In the genomic region with DNA sequence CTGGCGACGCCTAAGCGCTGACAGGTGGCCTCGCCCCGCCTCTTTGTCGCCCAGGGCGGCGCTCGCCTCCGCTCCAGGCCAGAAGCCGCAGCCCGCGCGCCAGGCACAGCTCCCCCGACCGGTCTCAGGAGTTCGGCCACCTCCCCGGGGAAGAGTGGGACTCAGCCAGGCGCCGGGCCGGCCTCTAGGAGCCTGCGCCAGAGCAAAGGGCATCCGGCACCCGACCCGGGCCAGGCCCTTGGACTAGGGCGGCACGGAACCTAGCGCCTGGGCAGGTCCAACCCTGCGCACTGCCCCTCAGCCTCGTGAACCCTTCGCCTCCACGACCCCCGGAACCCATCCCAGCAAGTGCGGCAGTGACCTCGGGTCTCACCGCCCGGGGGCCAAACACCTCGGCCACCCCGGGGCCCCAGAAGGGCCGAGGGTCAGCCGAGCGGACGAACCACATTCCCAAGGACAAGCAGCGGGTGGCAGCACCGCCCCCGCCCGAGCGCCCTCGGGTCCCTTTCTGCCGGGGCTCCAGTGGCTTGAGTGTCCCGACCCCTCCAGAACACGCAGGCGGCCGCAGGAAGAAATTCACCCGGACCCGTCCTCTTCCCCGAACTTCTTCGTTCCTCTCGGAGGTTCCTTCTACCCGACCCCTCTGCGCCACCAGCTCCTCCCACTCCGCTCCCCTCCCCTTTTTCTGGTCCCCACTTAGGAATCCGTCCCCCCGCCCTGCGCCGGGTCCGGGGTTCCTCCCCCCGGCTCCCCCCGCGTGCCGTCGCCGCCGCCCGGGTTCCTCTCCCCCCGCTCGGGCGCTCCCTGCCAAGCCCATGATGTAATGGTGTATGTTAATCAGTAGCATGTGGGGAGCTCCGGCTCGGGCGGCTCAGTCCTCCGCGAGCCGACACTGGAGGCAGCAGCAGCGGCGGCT, we compare ENCODE assay signal across 1 cellular context.
TF ChIP-seq lines count a peak whose summit lies in the region.

No MANE protein-coding gene starts in this region.

TF ChIP-seq in HEK293, 187 proteins besides CTCF, POLR2A, EP300 and RAD21 (continued from another document):
- TF ChIP-seq, protein P1, sequence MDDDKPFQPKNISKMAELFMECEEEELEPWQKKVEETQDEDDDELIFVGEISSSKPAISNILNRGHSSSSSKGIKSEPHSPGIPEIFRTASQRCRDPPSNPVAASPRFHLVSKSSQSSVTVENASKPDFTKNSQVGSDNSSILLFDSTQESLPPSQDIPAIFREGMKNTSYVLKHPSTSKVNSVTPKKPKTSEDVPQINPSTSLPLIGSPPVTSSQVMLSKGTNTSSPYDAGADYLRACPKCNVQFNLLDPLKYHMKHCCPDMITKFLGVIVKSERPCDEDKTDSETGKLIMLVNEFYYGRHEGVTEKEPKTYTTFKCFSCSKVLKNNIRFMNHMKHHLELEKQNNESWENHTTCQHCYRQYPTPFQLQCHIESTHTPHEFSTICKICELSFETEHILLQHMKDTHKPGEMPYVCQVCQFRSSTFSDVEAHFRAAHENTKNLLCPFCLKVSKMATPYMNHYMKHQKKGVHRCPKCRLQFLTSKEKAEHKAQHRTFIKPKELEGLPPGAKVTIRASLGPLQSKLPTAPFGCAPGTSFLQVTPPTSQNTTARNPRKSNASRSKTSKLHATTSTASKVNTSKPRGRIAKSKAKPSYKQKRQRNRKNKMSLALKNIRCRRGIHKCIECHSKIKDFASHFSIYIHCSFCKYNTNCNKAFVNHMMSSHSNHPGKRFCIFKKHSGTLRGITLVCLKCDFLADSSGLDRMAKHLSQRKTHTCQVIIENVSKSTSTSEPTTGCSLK (tag by site-specific recombination; IDR thresholded peaks at IDR 0.05): no peak
- TF ChIP-seq, protein P2, sequence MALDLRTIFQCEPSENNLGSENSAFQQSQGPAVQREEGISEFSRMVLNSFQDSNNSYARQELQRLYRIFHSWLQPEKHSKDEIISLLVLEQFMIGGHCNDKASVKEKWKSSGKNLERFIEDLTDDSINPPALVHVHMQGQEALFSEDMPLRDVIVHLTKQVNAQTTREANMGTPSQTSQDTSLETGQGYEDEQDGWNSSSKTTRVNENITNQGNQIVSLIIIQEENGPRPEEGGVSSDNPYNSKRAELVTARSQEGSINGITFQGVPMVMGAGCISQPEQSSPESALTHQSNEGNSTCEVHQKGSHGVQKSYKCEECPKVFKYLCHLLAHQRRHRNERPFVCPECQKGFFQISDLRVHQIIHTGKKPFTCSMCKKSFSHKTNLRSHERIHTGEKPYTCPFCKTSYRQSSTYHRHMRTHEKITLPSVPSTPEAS (tag by site-specific recombination; IDR thresholded peaks at IDR 0.05): peak; percentile 9; the same call in 1 of the 2 replicates
- TF ChIP-seq ZNF311 (tag by site-specific recombination; IDR thresholded peaks at IDR 0.05; ENCODE audit: borderline replicate concordance) (no peak), ZNF341 (tag by site-specific recombination; IDR thresholded peaks at IDR 0.05; ENCODE audit: low read depth) (peak; percentile 82), FEZF1 (tag by site-specific recombination; IDR thresholded peaks at IDR 0.05) (no peak), ZNF157 (tag by site-specific recombination; IDR thresholded peaks at IDR 0.05) (no peak), KLF1 (tag by site-specific recombination; IDR thresholded peaks at IDR 0.05) (peak; percentile 47), MEIS1 (CRISPR knock-in tag; IDR thresholded peaks at IDR 0.05; ENCODE audit: borderline replicate concordance) (no peak), ZIC2 (tag by site-specific recombination; IDR thresholded peaks at IDR 0.05) (peak; percentile 43), ZNF830 (tag by site-specific recombination; IDR thresholded peaks at IDR 0.05; ENCODE audit: low read depth) (no peak), ZNF560 (tag by site-specific recombination; IDR thresholded peaks at IDR 0.05; ENCODE audit: borderline replicate concordance) (no peak), SP3 (tag by site-specific recombination; IDR thresholded peaks at IDR 0.05) (peak; percentile 64), ZNF354C (tag by site-specific recombination; IDR thresholded peaks at IDR 0.05; ENCODE audit: borderline replicate concordance, low read depth) (no peak)
